18 cellular contexts compared by ENCODE assay signal in the genomic region with DNA sequence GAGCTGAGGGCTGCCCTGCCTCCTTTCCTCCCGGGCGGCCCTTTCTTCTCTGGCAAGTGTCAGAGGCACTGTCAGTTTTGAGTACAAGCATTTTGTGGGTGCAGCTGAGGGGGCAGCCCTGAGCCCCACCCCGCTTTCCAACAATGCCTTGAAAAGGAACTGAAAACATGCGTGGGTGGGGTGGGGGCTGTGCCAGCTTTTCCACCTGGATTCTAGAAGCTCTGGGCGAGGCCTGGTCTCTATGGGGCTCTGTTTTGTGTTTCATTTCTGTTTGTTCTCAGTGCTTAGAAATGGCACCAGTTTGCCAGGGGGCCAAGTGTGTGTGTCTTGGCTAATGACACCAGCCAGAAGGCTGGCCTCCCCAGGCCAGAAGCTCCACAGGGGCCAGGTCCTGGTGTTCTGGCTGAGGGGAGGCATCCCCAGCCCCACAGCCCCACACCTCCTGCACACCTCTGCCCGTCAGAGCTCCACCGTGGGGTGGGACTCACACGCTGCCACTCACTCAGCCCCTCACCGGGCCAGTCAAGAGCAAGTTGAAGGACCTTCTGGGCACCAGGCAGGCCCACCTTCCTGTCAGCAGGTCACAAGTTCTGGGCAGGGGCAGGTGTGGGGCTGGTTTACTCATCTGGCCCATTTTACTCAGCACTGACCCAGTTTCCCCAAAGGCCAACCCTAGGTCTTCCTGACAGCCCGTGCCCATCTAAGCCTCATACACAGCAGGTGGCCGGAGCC.
DNase-seq lines count a peak whose midpoint lies in the region; ATAC-seq and TF ChIP-seq lines count a peak whose summit lies in the region.
"Had no signal": no experiment of that assay in that cellular context is flagged by ENCODE, and none has a peak within 500 bp of the region (broad histone marks: within the 10 kb centered on the region; RNA-seq: fewer than 3 reads in every experiment).

No MANE protein-coding gene starts in this region.

- H3K27ac Mint-ChIP-seq in natural killer cell treated with Interleukin-12 subunit alpha and Interleukin-12 subunit beta and Interleukin-15 and Interleukin-18, amount 100 ng/mL, for 72 hours: no peak overlapping the region
- no peak overlapping the region for H3K27ac Mint-ChIP-seq in natural killer cell
- no peak overlapping the region for H3K27ac Mint-ChIP-seq in activated CD8-positive, alpha-beta T cell treated with anti-CD3 and anti-CD28 coated beads, Interleukin-2, amount 10 ng/mL, durations not matched to agents 7 days and 5 days
- H3K27ac Mint-ChIP-seq: activated CD4-positive, alpha-beta T cell treated with anti-CD3 and anti-CD28 coated beads for 36 hours; activated CD8-positive, alpha-beta memory T cell treated with anti-CD3 and anti-CD28 coated beads, Interleukin-2, amount 10 ng/mL, durations not matched to agents 7 days and 5 days; activated naive CD8-positive, alpha-beta T cell treated with anti-CD3 and anti-CD28 coated beads, Interleukin-2, amount 50 U/mL, for 24 hours; activated T-helper 2 cell treated with anti-CD3 and anti-CD28 coated beads, Interferon-gamma antibody, Interleukin-2, Interleukin-4, amounts not matched to agents 10 μg/mL and 5 μg/mL and 100 μg/mL, durations not matched to agents 14 hours and 24 hours and 36 hours had no signal

- no peaks in the 10 kb centered on the region for H3K27me3 Mint-ChIP-seq in natural killer cell treated with Interleukin-12 subunit alpha and Interleukin-12 subunit beta and Interleukin-15 and Interleukin-18, amount 100 ng/mL, for 72 hours
- no peaks in the 10 kb centered on the region for H3K27me3 Mint-ChIP-seq in natural killer cell (ENCODE audit: low read depth in 2 of 2)
- no peaks in the 10 kb centered on the region for H3K27me3 Mint-ChIP-seq in activated CD8-positive, alpha-beta T cell treated with anti-CD3 and anti-CD28 coated beads, Interleukin-2, amount 10 ng/mL, durations not matched to agents 7 days and 5 days (ENCODE audit: low read depth)
- H3K27me3 Mint-ChIP-seq: activated CD4-positive, alpha-beta T cell treated with anti-CD3 and anti-CD28 coated beads for 36 hours; activated CD8-positive, alpha-beta memory T cell treated with anti-CD3 and anti-CD28 coated beads, Interleukin-2, amount 10 ng/mL, durations not matched to agents 7 days and 5 days; activated naive CD8-positive, alpha-beta T cell treated with anti-CD3 and anti-CD28 coated beads, Interleukin-2, amount 50 U/mL, for 24 hours had no signal

- peak; percentile 45 for DNase-seq in natural killer cell treated with Interleukin-12 subunit alpha and Interleukin-12 subunit beta and Interleukin-15 and Interleukin-18, amount 100 ng/mL, for 72 hours (ENCODE audit: low spot score)
- DNase-seq in natural killer cell: no peak
- peak; percentile 51 to 92 (median 75) for DNase-seq in head of caudate nucleus
- peak; percentile 60 for DNase-seq in putamen (ENCODE audit: low spot score)
- no peak for DNase-seq in activated CD8-positive, alpha-beta T cell treated with anti-CD3 and anti-CD28 coated beads, Interleukin-2, amount 10 ng/mL, durations not matched to agents 7 days and 5 days
- no peak for DNase-seq in NCI-H774 (lab: John Stamatoyannopoulos, UW)
- no peak for DNase-seq in stimulated activated naive CD4-positive, alpha-beta T cell (lab: John Stamatoyannopoulos, UW)
- DNase-seq in activated T-cell treated with anti-CD3 and anti-CD28 coated beads, Interleukin-2, amount 50 U/mL, for 48 hours: no peak
- DNase-seq: activated CD4-positive, alpha-beta T cell treated with anti-CD3 and anti-CD28 coated beads for 36 hours; activated CD8-positive, alpha-beta memory T cell treated with anti-CD3 and anti-CD28 coated beads, Interleukin-2, amount 10 ng/mL, durations not matched to agents 7 days and 5 days; activated naive CD8-positive, alpha-beta T cell treated with anti-CD3 and anti-CD28 coated beads, Interleukin-2, amount 50 U/mL, for 24 hours; BE2C; glutamatergic neuron; NCI-H1105; NCI-H2081 treated with DMSO at 0.1 percent for 48 hours; NCI-H510A; upper lobe of left lung had no signal

- POLR2A ChIA-PET in activated CD8-positive, alpha-beta T cell treated with anti-CD3 and anti-CD28 coated beads, Interleukin-2, amount 10 ng/mL, durations not matched to agents 7 days and 5 days (lab: Charles Lee): no interaction called here

- H3K4me3 Mint-ChIP-seq in natural killer cell treated with Interleukin-12 subunit alpha and Interleukin-12 subunit beta and Interleukin-15 and Interleukin-18, amount 100 ng/mL, for 72 hours: no peak overlapping the region
- H3K4me3 Mint-ChIP-seq in natural killer cell: no peak overlapping the region
- H3K4me3 Mint-ChIP-seq in activated CD8-positive, alpha-beta T cell treated with anti-CD3 and anti-CD28 coated beads, Interleukin-2, amount 10 ng/mL, durations not matched to agents 7 days and 5 days: no peak overlapping the region
- H3K4me3 Mint-ChIP-seq: activated CD4-positive, alpha-beta T cell treated with anti-CD3 and anti-CD28 coated beads for 36 hours; activated CD8-positive, alpha-beta memory T cell treated with anti-CD3 and anti-CD28 coated beads, Interleukin-2, amount 10 ng/mL, durations not matched to agents 7 days and 5 days; activated naive CD8-positive, alpha-beta T cell treated with anti-CD3 and anti-CD28 coated beads, Interleukin-2, amount 50 U/mL, for 24 hours had no signal

- H3K36me3 Mint-ChIP-seq in natural killer cell treated with Interleukin-12 subunit alpha and Interleukin-12 subunit beta and Interleukin-15 and Interleukin-18, amount 100 ng/mL, for 72 hours: no peaks in the 10 kb centered on the region
- no peaks in the 10 kb centered on the region for H3K36me3 Mint-ChIP-seq in natural killer cell
- no peaks in the 10 kb centered on the region for H3K36me3 Mint-ChIP-seq in activated CD8-positive, alpha-beta T cell treated with anti-CD3 and anti-CD28 coated beads, Interleukin-2, amount 10 ng/mL, durations not matched to agents 7 days and 5 days (ENCODE audit: low read depth)
- H3K36me3 Mint-ChIP-seq: activated CD8-positive, alpha-beta memory T cell treated with anti-CD3 and anti-CD28 coated beads, Interleukin-2, amount 10 ng/mL, durations not matched to agents 7 days and 5 days had no signal

- no peaks in the 10 kb centered on the region for H3K4me1 Mint-ChIP-seq in natural killer cell treated with Interleukin-12 subunit alpha and Interleukin-12 subunit beta and Interleukin-15 and Interleukin-18, amount 100 ng/mL, for 72 hours (ENCODE audit: low read depth in 2 of 2)
- H3K4me1 Mint-ChIP-seq in natural killer cell: no peaks in the 10 kb centered on the region
- H3K4me1 Mint-ChIP-seq in activated CD8-positive, alpha-beta T cell treated with anti-CD3 and anti-CD28 coated beads, Interleukin-2, amount 10 ng/mL, durations not matched to agents 7 days and 5 days (ENCODE audit: low read depth): no peaks in the 10 kb centered on the region
- H3K4me1 Mint-ChIP-seq: activated CD4-positive, alpha-beta T cell treated with anti-CD3 and anti-CD28 coated beads for 36 hours; activated CD8-positive, alpha-beta memory T cell treated with anti-CD3 and anti-CD28 coated beads, Interleukin-2, amount 10 ng/mL, durations not matched to agents 7 days and 5 days; activated naive CD8-positive, alpha-beta T cell treated with anti-CD3 and anti-CD28 coated beads, Interleukin-2, amount 50 U/mL, for 24 hours had no signal

- TF ChIP-seq CTCF in natural killer cell (IDR thresholded peaks at IDR 0.05): no peak

- ATAC-seq in natural killer cell treated with Interleukin-12 subunit alpha and Interleukin-12 subunit beta and Interleukin-15 and Interleukin-18, amount 100 ng/mL, for 72 hours: no peak
- ATAC-seq in natural killer cell: no peak
- ATAC-seq in activated CD8-positive, alpha-beta T cell treated with anti-CD3 and anti-CD28 coated beads, Interleukin-2, amount 10 ng/mL, durations not matched to agents 7 days and 5 days: no peak
- ATAC-seq: activated CD4-positive, alpha-beta T cell treated with anti-CD3 and anti-CD28 coated beads for 36 hours; activated CD8-positive, alpha-beta memory T cell treated with anti-CD3 and anti-CD28 coated beads, Interleukin-2, amount 10 ng/mL, durations not matched to agents 7 days and 5 days; activated naive CD8-positive, alpha-beta T cell treated with anti-CD3 and anti-CD28 coated beads, Interleukin-2, amount 50 U/mL, for 24 hours had no signal

- intact Hi-C loops in natural killer cell (cut with micrococcal nuclease): no loop called here
- intact Hi-C loops in head of caudate nucleus (cut with DNase I): loop anchor here (10.0 kb wide), 1 partner anchor 97 kb away; no protein-coding TSS in a partner anchor

- CTCF ChIA-PET in activated CD8-positive, alpha-beta T cell treated with anti-CD3 and anti-CD28 coated beads, Interleukin-2, amount 10 ng/mL, durations not matched to agents 7 days and 5 days (lab: Charles Lee): no interaction called here

- no peaks in the 10 kb centered on the region for H3K9me3 Mint-ChIP-seq in natural killer cell treated with Interleukin-12 subunit alpha and Interleukin-12 subunit beta and Interleukin-15 and Interleukin-18, amount 100 ng/mL, for 72 hours
- no peaks in the 10 kb centered on the region for H3K9me3 Mint-ChIP-seq in natural killer cell
- no peaks in the 10 kb centered on the region for H3K9me3 Mint-ChIP-seq in activated CD8-positive, alpha-beta T cell treated with anti-CD3 and anti-CD28 coated beads, Interleukin-2, amount 10 ng/mL, durations not matched to agents 7 days and 5 days (ENCODE audit: insufficient read depth)
- H3K9me3 Mint-ChIP-seq: activated naive CD8-positive, alpha-beta T cell treated with anti-CD3 and anti-CD28 coated beads, Interleukin-2, amount 50 U/mL, for 24 hours; activated T-helper 2 cell treated with anti-CD3 and anti-CD28 coated beads, Interferon-gamma antibody, Interleukin-2, Interleukin-4, amounts not matched to agents 10 μg/mL and 5 μg/mL and 100 μg/mL, durations not matched to agents 14 hours and 24 hours and 36 hours had no signal

Comparison
In these comparisons a context has a peak if more than half of its experiments do, and no peak if none do; other contexts are left out.
1. DNase-seq: peak in natural killer cell treated with Interleukin-12 subunit alpha and Interleukin-12 subunit beta and Interleukin-15 and Interleukin-18, amount 100 ng/mL, for 72 hours (single experiment), head of caudate nucleus (42 of 42) and putamen (single experiment); none in natural killer cell (single experiment), activated CD8-positive, alpha-beta T cell treated with anti-CD3 and anti-CD28 coated beads, Interleukin-2, amount 10 ng/mL, durations not matched to agents 7 days and 5 days (single experiment), NCI-H774 (single experiment), stimulated activated naive CD4-positive, alpha-beta T cell (0 of 6) and activated T-cell treated with anti-CD3 and anti-CD28 coated beads, Interleukin-2, amount 50 U/mL, for 48 hours (0 of 2).